In genomic region chr3:169564883-169565282, GRCh38 we compare ENCODE assay signal across 1 cellular context.
TF ChIP-seq lines count a peak whose summit lies in the region.

No MANE protein-coding gene starts in this region.

TF ChIP-seq in GM12878, 131 proteins besides CTCF, POLR2A, EP300 and RAD21 (continued from another document):
- no peak for TF ChIP-seq ZNF687 (IDR thresholded peaks at IDR 0.05)
- no peak for TF ChIP-seq ZZZ3 (IDR thresholded peaks at IDR 0.05; ENCODE audit: control insufficient read depth, insufficient read length, low read depth)
- TF ChIP-seq ZNF384 (IDR thresholded peaks at IDR 0.05; ENCODE audit: borderline replicate concordance, low read depth, low read length), result no peak
